14 cellular contexts compared by ENCODE assay signal in genomic region chr11:120945042-120945441, GRCh38.
DNase-seq lines count a peak whose midpoint lies in the region; ATAC-seq and TF ChIP-seq lines count a peak whose summit lies in the region.
"Had no signal": no experiment of that assay in that cellular context is flagged by ENCODE, and none has a peak within 500 bp of the region (broad histone marks: within the 10 kb centered on the region; RNA-seq: fewer than 3 reads in every experiment).

No MANE protein-coding gene starts in this region.

- POLR2A ChIA-PET in A673 (lab: Charles Lee; ENCODE audit: low non-redundant PET), result no interaction called here

- H3K27ac ChIP-seq in A673 (ENCODE audit: low read depth, low read length, poor library complexity, severe bottlenecking) (no peak overlapping the region), fibroblast of lung (ENCODE audit: insufficient read depth, low read length) (no peak overlapping the region), thyroid gland (no peak overlapping the region)

- H3K9ac ChIP-seq in fibroblast of lung (ENCODE audit: insufficient read depth, low read length), result no peak overlapping the region

- no peak overlapping the region for H3K4me2 ChIP-seq in fibroblast of lung (ENCODE audit: extremely low read depth, insufficient read depth, low read length)

- WGBS in thyroid gland, 2 donors, result 84 to 85% methylated on average over 5 of the region's 5 CpGs

- intact Hi-C loops in A673 (cut with micrococcal nuclease; ENCODE audit: unreplicated experiment) (no loop called here), thyroid gland (cut with DNase I) (no loop called here)

- H3K4me1 ChIP-seq in A673 (ENCODE audit: insufficient read depth, low read length, poor library complexity, severe bottlenecking) (no peaks in the 10 kb centered on the region), fibroblast of lung (ENCODE audit: control insufficient read depth, extremely low read depth, insufficient read depth, low read length) (no peaks in the 10 kb centered on the region), thyroid gland (no peaks in the 10 kb centered on the region)

- CTCF ChIA-PET in A673 (lab: Charles Lee), result interaction anchor here (0.7 kb wide), 1 partner anchor 80 kb away, joined by 3 read pairs; no protein-coding TSS in a partner anchor

- no TSS peak for BruUV-seq in A673 (replicated peaks; lab: Mats Ljungman, UMichigan)

- no peak for TF ChIP-seq POLR2A in thyroid gland (IDR thresholded peaks at IDR 0.05)

- TF ChIP-seq CTCF in A673 (conservative IDR thresholded peaks at IDR 0.05; ENCODE audit: low read depth, low read length) (peak; percentile 40), GM12864 (IDR thresholded peaks at IDR 0.05; ENCODE audit: low read depth, low read length, missing control alignments) (peak; percentile 36), fibroblast of lung (conservative IDR thresholded peaks at IDR 0.05 in 1 of 2, IDR thresholded peaks at IDR 0.05 in 1 of 2; ENCODE audit: low read depth in 1 of 2, low read length in 2 of 2) (peak; percentile 5 to 31), thyroid gland (IDR thresholded peaks at IDR 0.05) (no peak)

- H3K27me3 ChIP-seq in A673 (replicated peaks; ENCODE audit: insufficient read depth, low read depth, low read length, poor library complexity) (peaks cover 23% of the 10 kb centered on the region), fibroblast of lung (ENCODE audit: control insufficient read depth, insufficient read depth, low read length) (peaks cover 2% of the 10 kb centered on the region), thyroid gland (no peaks in the 10 kb centered on the region)
- H3K27me3 ChIP-seq: MG63 had no signal

- H3K4me3 ChIP-seq in A673 (ENCODE audit: low read depth, low read length, poor library complexity, severe bottlenecking) (no peak overlapping the region), GM12864 (ENCODE audit: low read depth, low read length) (no peak overlapping the region), fibroblast of lung (replicated peaks in 1 of 4; ENCODE audit: control extremely low read depth in 1 of 4, insufficient read depth in 1 of 4, low read depth in 3 of 4, low read length in 4 of 4) (no peak overlapping the region), thyroid gland (replicated peaks in 1 of 3) (no peak overlapping the region)
- H3K4me3 ChIP-seq: MG63, mucosa of descending colon had no signal

- H2AFZ ChIP-seq in fibroblast of lung (ENCODE audit: low read length), result no peak overlapping the region

- H3K79me2 ChIP-seq in fibroblast of lung (ENCODE audit: control insufficient read depth, insufficient read depth, low read length), result no peaks in the 10 kb centered on the region

- no peak for ATAC-seq in GM21723 (IDR thresholded peaks at IDR 0.05; ENCODE audit: unreplicated experiment)
- ATAC-seq: mucosa of descending colon had no signal

- H3K36me3 ChIP-seq in A673 (ENCODE audit: insufficient read depth, low read length, poor library complexity, severe bottlenecking), result no peaks in the 10 kb centered on the region
- no peaks in the 10 kb centered on the region for H3K36me3 ChIP-seq in fibroblast of lung (ENCODE audit: control insufficient read depth, insufficient read depth, low read length)
- no peaks in the 10 kb centered on the region for H3K36me3 ChIP-seq in thyroid gland
- H3K36me3 ChIP-seq: MG63 had no signal

- H3K9me3 ChIP-seq in A673 (ENCODE audit: low read depth, low read length, poor library complexity, severe bottlenecking), result peaks cover 12% of the 10 kb centered on the region
- no peaks in the 10 kb centered on the region for H3K9me3 ChIP-seq in fibroblast of lung (ENCODE audit: control insufficient read depth, insufficient read depth, low read depth, low read length)
- no peaks in the 10 kb centered on the region for H3K9me3 ChIP-seq in thyroid gland

- DNase-seq in A673 (ENCODE audit: low spot score) (no peak), GM12864 (ENCODE audit: low read depth) (no peak), NCI-H69 (lab: John Stamatoyannopoulos, UW) (peak; percentile 20), fibroblast of lung (ENCODE audit: low read depth in 2 of 2) (no peak), thyroid gland (no peak), NCI-H146 (lab: John Stamatoyannopoulos, UW) (no peak), NK-92 (lab: John Stamatoyannopoulos, UW; ENCODE audit: unreplicated experiment) (no peak)
- DNase-seq: activated naive CD8-positive, alpha-beta T cell treated with anti-CD3 and anti-CD28 coated beads, Interleukin-2, amount 10 ng/mL, durations not matched to agents 7 days and 5 days; MG63; mucosa of descending colon; Right ventricle myocardium superior; stimulated activated CD4-positive, alpha-beta T cell treated with anti-CD3 and anti-CD28 coated beads, Interleukin-4, amount 100 ng/mL, for 4 hours; stimulated activated naive CD4-positive, alpha-beta T cell had no signal

- no peaks in the 10 kb centered on the region for H4K20me1 ChIP-seq in fibroblast of lung (ENCODE audit: control insufficient read depth, extremely low read depth, insufficient read depth, low read length)

Comparison
In these comparisons a context has a peak if more than half of its experiments do, and no peak if none do; other contexts are left out.
1. CTCF ChIP-seq: peak in A673 (single experiment), GM12864 (single experiment) and fibroblast of lung (2 of 2); none in thyroid gland (0 of 6).